Comparison of ENCODE assay signal across 1 cellular context in the genomic region with DNA sequence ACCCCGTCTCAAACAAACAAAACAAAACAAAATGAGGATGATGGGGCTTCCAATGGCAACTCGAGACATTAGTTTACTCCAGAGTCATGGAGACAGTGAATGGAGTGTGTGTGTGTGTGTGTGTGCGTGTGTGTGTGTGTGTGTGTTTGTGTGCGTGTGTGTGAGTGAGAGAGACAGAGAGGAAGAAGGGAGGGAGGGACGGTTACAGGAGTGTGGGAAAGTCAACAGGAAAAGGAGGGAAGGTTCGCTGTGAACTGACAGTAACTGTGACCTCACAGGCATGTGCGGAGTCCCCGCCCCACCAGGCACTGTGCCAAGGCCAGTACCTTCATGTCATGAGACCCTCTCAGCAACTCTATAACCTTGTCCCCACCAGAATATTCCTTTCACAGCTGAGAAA.
TF ChIP-seq lines count a peak whose summit lies in the region.
"Not testable (repeated sequence)": the region's sequence is repeated elsewhere in the genome, so short reads cannot be mapped to it uniquely, and the experiment has no call there.

No MANE protein-coding gene starts in this region.

TF ChIP-seq in K562, 482 proteins besides CTCF, POLR2A, EP300 and RAD21 (continued from another document):
- TF ChIP-seq, protein P1, sequence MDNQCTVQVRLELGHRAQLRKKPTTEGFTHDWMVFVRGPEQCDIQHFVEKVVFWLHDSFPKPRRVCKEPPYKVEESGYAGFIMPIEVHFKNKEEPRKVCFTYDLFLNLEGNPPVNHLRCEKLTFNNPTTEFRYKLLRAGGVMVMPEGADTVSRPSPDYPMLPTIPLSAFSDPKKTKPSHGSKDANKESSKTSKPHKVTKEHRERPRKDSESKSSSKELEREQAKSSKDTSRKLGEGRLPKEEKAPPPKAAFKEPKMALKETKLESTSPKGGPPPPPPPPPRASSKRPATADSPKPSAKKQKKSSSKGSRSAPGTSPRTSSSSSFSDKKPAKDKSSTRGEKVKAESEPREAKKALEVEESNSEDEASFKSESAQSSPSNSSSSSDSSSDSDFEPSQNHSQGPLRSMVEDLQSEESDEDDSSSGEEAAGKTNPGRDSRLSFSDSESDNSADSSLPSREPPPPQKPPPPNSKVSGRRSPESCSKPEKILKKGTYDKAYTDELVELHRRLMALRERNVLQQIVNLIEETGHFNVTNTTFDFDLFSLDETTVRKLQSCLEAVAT (IDR thresholded peaks at IDR 0.05), result peak in 1 of 2 experiments; percentile 45; a peak in 1 of 4 replicates
- TF ChIP-seq CREM (IDR thresholded peaks at IDR 0.05; ENCODE audit: low read depth), result 0 out of 2 replicates have a peak, but pooled peaks have one; percentile 35
- peak; percentile 49; the same call in 1 of the 2 replicates for TF ChIP-seq ATF7 (IDR thresholded peaks at IDR 0.05)
- peak; percentile 92 for TF ChIP-seq NFIC (IDR thresholded peaks at IDR 0.05)
- peak; percentile 34 to 54; a peak in 3 of 4 replicates for TF ChIP-seq NRF1 (conservative IDR thresholded peaks at IDR 0.05 in 1 of 2, IDR thresholded peaks at IDR 0.05 in 1 of 2)
- TF ChIP-seq ATF1 (CRISPR knock-in tag; IDR thresholded peaks at IDR 0.05); MYBL2 (CRISPR knock-in tag; IDR thresholded peaks at IDR 0.05; ENCODE audit: borderline replicate concordance): not testable (repeated sequence)
- peak; percentile 28; the same call in 1 of the 2 replicates for TF ChIP-seq ATF1 (tag; IDR thresholded peaks at IDR 0.05)
- TF ChIP-seq MCM3 (IDR thresholded peaks at IDR 0.05), result peak; percentile 94
- TF ChIP-seq, protein P2, sequence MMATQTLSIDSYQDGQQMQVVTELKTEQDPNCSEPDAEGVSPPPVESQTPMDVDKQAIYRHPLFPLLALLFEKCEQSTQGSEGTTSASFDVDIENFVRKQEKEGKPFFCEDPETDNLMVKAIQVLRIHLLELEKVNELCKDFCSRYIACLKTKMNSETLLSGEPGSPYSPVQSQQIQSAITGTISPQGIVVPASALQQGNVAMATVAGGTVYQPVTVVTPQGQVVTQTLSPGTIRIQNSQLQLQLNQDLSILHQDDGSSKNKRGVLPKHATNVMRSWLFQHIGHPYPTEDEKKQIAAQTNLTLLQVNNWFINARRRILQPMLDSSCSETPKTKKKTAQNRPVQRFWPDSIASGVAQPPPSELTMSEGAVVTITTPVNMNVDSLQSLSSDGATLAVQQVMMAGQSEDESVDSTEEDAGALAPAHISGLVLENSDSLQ (IDR thresholded peaks at IDR 0.05), result peak; percentile 25; the same call in 1 of the 2 replicates
- 0 out of 2 replicates have a peak, but pooled peaks have one; percentile 12 for TF ChIP-seq ELF4 (CRISPR knock-in tag; IDR thresholded peaks at IDR 0.05)
- TF ChIP-seq EHMT2 (IDR thresholded peaks at IDR 0.05), result peak; percentile 55; the same call in 1 of the 2 replicates
- TF ChIP-seq, protein P3, sequence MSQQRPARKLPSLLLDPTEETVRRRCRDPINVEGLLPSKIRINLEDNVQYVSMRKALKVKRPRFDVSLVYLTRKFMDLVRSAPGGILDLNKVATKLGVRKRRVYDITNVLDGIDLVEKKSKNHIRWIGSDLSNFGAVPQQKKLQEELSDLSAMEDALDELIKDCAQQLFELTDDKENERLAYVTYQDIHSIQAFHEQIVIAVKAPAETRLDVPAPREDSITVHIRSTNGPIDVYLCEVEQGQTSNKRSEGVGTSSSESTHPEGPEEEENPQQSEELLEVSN (IDR thresholded peaks at IDR 0.05; ENCODE audit: borderline replicate concordance in 1 of 2, extremely low read depth in 1 of 2, insufficient read depth in 1 of 2, insufficient read length in 1 of 2, low read depth in 1 of 2, low read length in 1 of 2, poor library complexity in 1 of 2, severe bottlenecking in 1 of 2), result peak in 1 of 2 experiments; percentile 57
- TF ChIP-seq L3MBTL2 (IDR thresholded peaks at IDR 0.05), result peak; percentile 60
- peak; percentile 14; the same call in 1 of the 2 replicates for TF ChIP-seq MYBL2 (IDR thresholded peaks at IDR 0.05; ENCODE audit: low read depth)
- TF ChIP-seq, protein P4, sequence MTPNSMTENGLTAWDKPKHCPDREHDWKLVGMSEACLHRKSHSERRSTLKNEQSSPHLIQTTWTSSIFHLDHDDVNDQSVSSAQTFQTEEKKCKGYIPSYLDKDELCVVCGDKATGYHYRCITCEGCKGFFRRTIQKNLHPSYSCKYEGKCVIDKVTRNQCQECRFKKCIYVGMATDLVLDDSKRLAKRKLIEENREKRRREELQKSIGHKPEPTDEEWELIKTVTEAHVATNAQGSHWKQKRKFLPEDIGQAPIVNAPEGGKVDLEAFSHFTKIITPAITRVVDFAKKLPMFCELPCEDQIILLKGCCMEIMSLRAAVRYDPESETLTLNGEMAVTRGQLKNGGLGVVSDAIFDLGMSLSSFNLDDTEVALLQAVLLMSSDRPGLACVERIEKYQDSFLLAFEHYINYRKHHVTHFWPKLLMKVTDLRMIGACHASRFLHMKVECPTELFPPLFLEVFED (CRISPR knock-in tag; conservative IDR thresholded peaks at IDR 0.05), result 0 out of 2 replicates have a peak, but pooled peaks have one; percentile 54
- TF ChIP-seq FOXK2 (conservative IDR thresholded peaks at IDR 0.05 in 1 of 2, IDR thresholded peaks at IDR 0.05 in 1 of 2; ENCODE audit: low read depth in 2 of 2), result peak; percentile 51 to 55; a peak in 2 of 4 replicates
- peak in 1 of 2 experiments; percentile 54; a peak in 2 of 4 replicates for TF ChIP-seq HDAC1 (IDR thresholded peaks at IDR 0.05)
- TF ChIP-seq, protein P5, sequence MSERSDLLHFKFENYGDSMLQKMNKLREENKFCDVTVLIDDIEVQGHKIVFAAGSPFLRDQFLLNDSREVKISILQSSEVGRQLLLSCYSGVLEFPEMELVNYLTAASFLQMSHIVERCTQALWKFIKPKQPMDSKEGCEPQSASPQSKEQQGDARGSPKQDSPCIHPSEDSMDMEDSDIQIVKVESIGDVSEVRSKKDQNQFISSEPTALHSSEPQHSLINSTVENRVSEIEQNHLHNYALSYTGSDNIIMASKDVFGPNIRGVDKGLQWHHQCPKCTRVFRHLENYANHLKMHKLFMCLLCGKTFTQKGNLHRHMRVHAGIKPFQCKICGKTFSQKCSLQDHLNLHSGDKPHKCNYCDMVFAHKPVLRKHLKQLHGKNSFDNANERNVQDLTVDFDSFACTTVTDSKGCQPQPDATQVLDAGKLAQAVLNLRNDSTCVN (CRISPR knock-in tag; IDR thresholded peaks at IDR 0.05), result peak; percentile 91
- peak; percentile 12 for TF ChIP-seq ARHGAP35 (IDR thresholded peaks at IDR 0.05; ENCODE audit: partially characterized antibody)
- peak; percentile 38; the same call in 1 of the 2 replicates for TF ChIP-seq DPF2 (IDR thresholded peaks at IDR 0.05)
